8 cellular contexts compared by ENCODE assay signal in genomic region chr15:67065531-67066005, GRCh38. TPM values are rescaled to one million over a fixed set of nuclear protein-coding genes. Genes with fewer than 3 reads are reported as not detected.
A peak's percentile ranks its signal among the peaks of the same experiment; 100 is the strongest.
DNase-seq lines count a peak whose midpoint lies in the region; ATAC-seq and TF ChIP-seq lines count a peak whose summit lies in the region.

Gene SMAD3 (plus strand): TSS chr15:67065602. CDS start chr15:67066155, 553 bp downstream.

- no TSS peak for BruUV-seq in IMR-90 (replicated peaks; lab: Mats Ljungman, UMichigan)

- H2BK120ac ChIP-seq in IMR-90 (ENCODE audit: low read depth, low read length): peak within 1 kb of the TSS; percentile 80

- H3K56ac ChIP-seq in IMR-90 (ENCODE audit: extremely low read depth, insufficient read depth, low read length): peak within 1 kb of the TSS; percentile 89

- H3K4ac ChIP-seq in IMR-90 (ENCODE audit: low read depth, low read length): peak within 1 kb of the TSS; percentile 89

- H3K27me3 ChIP-seq in IMR-90 (ENCODE audit: control insufficient read depth, insufficient read depth, low read length): no peaks in the 10 kb centered on the region
- H3K27me3 ChIP-seq in heart right ventricle: no peaks in the 10 kb centered on the region

- H3K36me3 ChIP-seq in IMR-90 (ENCODE audit: control insufficient read depth, insufficient read depth, low read length) (peaks cover 19% of the 10 kb centered on the region), heart right ventricle (peaks cover 0 to 2% (median 0%) of the 10 kb centered on the region in 9 donors)

- POLR2A ChIA-PET in IMR-90 (lab: Charles Lee; ENCODE audit: unreplicated experiment): interaction anchor here (0.7 to 1.4 kb wide), 5 partner anchors 16 to 59 kb away, joined by 3 to 6 read pairs (median 3); no protein-coding TSS in a partner anchor

- no peaks in the 10 kb centered on the region for H3K9me3 ChIP-seq in IMR-90 (ENCODE audit: control insufficient read depth, insufficient read depth, low read length)
- no peaks in the 10 kb centered on the region for H3K9me3 ChIP-seq in heart right ventricle

- in situ Hi-C loops in IMR-90 (cut with MboI; ENCODE audit: low sequenced_read_pairs): loop anchor here (5.0 to 10.0 kb wide), 2 partner anchors 113 to 369 kb away; no protein-coding TSS in a partner anchor

- H2BK20ac ChIP-seq in IMR-90 (ENCODE audit: low read depth, low read length): peak within 1 kb of the TSS; percentile 9; the same call in 1 of the 2 replicates

- peak within 1 kb of the TSS; percentile 94 for H3K9ac ChIP-seq in IMR-90 (ENCODE audit: low read depth, low read length)

- TF ChIP-seq POLR2A in IMR-90 (IDR thresholded peaks at IDR 0.05; ENCODE audit: low read depth, low read length): peak; percentile 97

- CTCF ChIA-PET in IMR-90 (lab: Yijun Ruan, JAX): interaction anchor here (1.1 kb wide), 1 partner anchor 118 kb away, joined by 4 read pairs; no protein-coding TSS in a partner anchor

- H2AFZ ChIP-seq in IMR-90 (replicated peaks; ENCODE audit: low read length, poor library complexity): peak within 1 kb of the TSS; percentile 90

- TF ChIP-seq RAD21 in IMR-90 (IDR thresholded peaks at IDR 0.05; ENCODE audit: low read length): peak; percentile 48

- H3K4me2 ChIP-seq in IMR-90 (ENCODE audit: low read depth, low read length): peak within 1 kb of the TSS; percentile 85

- peak within 1 kb of the TSS; percentile 62 to 88 for H4K8ac ChIP-seq in IMR-90 (ENCODE audit: low read depth in 2 of 2, low read length in 2 of 2)

- H3K4me1 ChIP-seq in IMR-90 (ENCODE audit: control insufficient read depth, insufficient read depth, low read length): peaks cover 12% of the 10 kb centered on the region
- peaks cover 2 to 50% (median 38%) of the 10 kb centered on the region in 9 donors for H3K4me1 ChIP-seq in heart right ventricle

- peak within 1 kb of the TSS; percentile 84 for H2BK5ac ChIP-seq in IMR-90 (ENCODE audit: low read depth, low read length, poor library complexity, severe bottlenecking)

- peak within 1 kb of the TSS; percentile 96 for H3K4me3 ChIP-seq in IMR-90 (ENCODE audit: insufficient read depth, low read depth, low read length)
- peak within 1 kb of the TSS; percentile 73 to 96 (median 82) for H3K4me3 ChIP-seq in heart right ventricle

- intact Hi-C loops in IMR-90 (cut with micrococcal nuclease) (loop anchor here (1.0 to 10.0 kb wide), 7 partner anchors 41 to 769 kb away; no protein-coding TSS in a partner anchor), heart right ventricle (cut with DNase I) (loop anchor here in 8 of 10 donors (2.0 to 10.0 kb wide), 12 partner anchors 37 to 189 kb away; partner anchors contain the start of genes AAGAB (in 5 of the 8) and IQCH (in 5 of the 8)), posterior vena cava (cut with DNase I) (loop anchor here (2.0 to 10.0 kb wide), 3 partner anchors 41 to 122 kb away; no protein-coding TSS in a partner anchor)

- peaks cover 0 to 19% of the 10 kb centered on the region in 2 experiments; a peak in 2 of 4 replicates for H3K79me1 ChIP-seq in IMR-90 (ENCODE audit: low read depth in 1 of 2, low read length in 2 of 2)

- H4K91ac ChIP-seq in IMR-90 (ENCODE audit: insufficient read depth, low read depth, low read length): peak within 1 kb of the TSS; percentile 79

- WGBS in IMR-90 (ENCODE audit: extremely low coverage in 2 of 2, insufficient read length in 1 of 2), 2 experiments: 1% methylated on average over 21 of the region's 63 CpGs; no CpG with 5 or more reads in 1 of the 2 experiments
- 0% methylated on average over 59 to 63 of the region's 63 CpGs for WGBS in heart right ventricle, 2 donors

- H3K27ac ChIP-seq in IMR-90 (ENCODE audit: insufficient read depth, low read length) (peak within 1 kb of the TSS; percentile 92), heart right ventricle (peak within 1 kb of the TSS; percentile 82 to 97 (median 93))

- DNase-seq in COLO668 (lab: John Stamatoyannopoulos, UW; ENCODE audit: unreplicated experiment) (peak; percentile 90), IMR-90 (peak; percentile 95), T-helper 1 cell (peak; percentile 60 to 86 (median 70)), amniotic stem cell (lab: John Stamatoyannopoulos, UW) (peak; percentile 87), heart right ventricle (peak; percentile 91 to 92), posterior vena cava (ENCODE audit: low spot score) (peak; percentile 97), ureter (ENCODE audit: low spot score) (peak; percentile 93)

- peaks cover 8% of the 10 kb centered on the region for H3K9me1 ChIP-seq in IMR-90 (ENCODE audit: insufficient read depth, low read length)

- H3K23ac ChIP-seq in IMR-90 (ENCODE audit: low read depth, low read length): peak within 1 kb of the TSS; percentile 94

- no peak within 1 kb of the TSS; the same call in 2 of the 3 replicates for H2BK15ac ChIP-seq in IMR-90 (ENCODE audit: low read depth, low read length)

- H3K14ac ChIP-seq in IMR-90 (replicated peaks; ENCODE audit: low read depth, low read length): peak within 1 kb of the TSS; percentile 96

- H2AK9ac ChIP-seq in IMR-90 (replicated peaks; ENCODE audit: low read depth, low read length, poor library complexity): peak within 1 kb of the TSS; percentile 94

- ATAC-seq in GM19468 (IDR thresholded peaks at IDR 0.05; ENCODE audit: extremely low read depth, unreplicated experiment) (peak; percentile 67), IMR-90 (ENCODE audit: low read depth) (peak; percentile 86), heart right ventricle (peak; percentile 86 to 92 (median 90))

- H3K18ac ChIP-seq in IMR-90 (ENCODE audit: low read depth, low read length): peak within 1 kb of the TSS; percentile 89

- dilution Hi-C loops in IMR-90 (cut with HindIII; ENCODE audit: low sequenced_read_pairs, unreplicated experiment): no loop called here

- TF ChIP-seq CTCF in IMR-90 (conservative IDR thresholded peaks at IDR 0.05; ENCODE audit: low read depth, low read length) (peak; percentile 3; the same call in 1 of the 2 replicates), heart right ventricle (IDR thresholded peaks at IDR 0.05) (peak in 1 of 9 donors; percentile 19)

- peak within 1 kb of the TSS; percentile 67 for H2AK5ac ChIP-seq in IMR-90 (ENCODE audit: low read depth, low read length)

- H4K5ac ChIP-seq in IMR-90 (ENCODE audit: low read depth, low read length): peak within 1 kb of the TSS; percentile 50

- peaks cover 45% of the 10 kb centered on the region for H4K20me1 ChIP-seq in IMR-90 (ENCODE audit: insufficient read depth, low read length)

TF ChIP-seq in IMR-90, 13 proteins besides CTCF, POLR2A, EP300 and RAD21:
- peak; percentile 32; the same call in 1 of the 2 replicates for TF ChIP-seq SMC3 (IDR thresholded peaks at IDR 0.05; ENCODE audit: low read depth, low read length)
- TF ChIP-seq MAFK (IDR thresholded peaks at IDR 0.05; ENCODE audit: low read depth, low read length): no peak
- peak; percentile 65; the same call in 1 of the 2 replicates for TF ChIP-seq CHD1 (IDR thresholded peaks at IDR 0.05; ENCODE audit: low read depth, low read length)
- TF ChIP-seq USF2 (IDR thresholded peaks at IDR 0.05; ENCODE audit: low read depth, low read length): no peak
- TF ChIP-seq ELK1 (IDR thresholded peaks at IDR 0.05; ENCODE audit: borderline replicate concordance, low read depth, low read length): no peak
- peak; percentile 11 for TF ChIP-seq RCOR1 (IDR thresholded peaks at IDR 0.05; ENCODE audit: insufficient replicate concordance, low read length)
- peak; percentile 70 for TF ChIP-seq BHLHE40 (IDR thresholded peaks at IDR 0.05; ENCODE audit: low read depth, low read length)
- TF ChIP-seq MAZ (IDR thresholded peaks at IDR 0.05; ENCODE audit: borderline replicate concordance, low read depth, low read length): peak; percentile 89
- TF ChIP-seq CEBPB (IDR thresholded peaks at IDR 0.05; ENCODE audit: low read depth, low read length): no peak
- peak; percentile 84 for TF ChIP-seq MXI1 (IDR thresholded peaks at IDR 0.05; ENCODE audit: borderline replicate concordance, low read depth, low read length)
- no peak for TF ChIP-seq NFE2L2 (IDR thresholded peaks at IDR 0.05; ENCODE audit: low read depth, low read length)
- no peak for TF ChIP-seq FOS (IDR thresholded peaks at IDR 0.05; ENCODE audit: low read depth, low read length)

RNA-seq across cellular contexts. Expression of gene SMAD3, which starts in this region (rescaled TPM):
- total RNA-seq in IMR-90 (2012; rRNA removed) (71.0 and 71.1 TPM in 2 replicates), heart right ventricle (10 to 100 TPM; 11.3 to 44.8 (median 15.7) TPM), posterior vena cava (10 to 100 TPM; 56.3 to 62.7 TPM), ureter (124 TPM)
- polyA plus RNA-seq in IMR-90 (2012; rRNA removed) (177 and 194 TPM in 2 replicates), heart right ventricle (1 to 10 TPM; 6.2 to 7.8 TPM)
- 153 and 181 TPM in 2 replicates for polyA plus RNA-seq in IMR-90 (2012; cell fraction: cytosol; rRNA removed)
- 378 and 409 TPM in 2 replicates for polyA plus RNA-seq in IMR-90 (2012; cell fraction: nucleus; rRNA removed; ENCODE audit: low replicate concordance)

Comparison
In these comparisons a context has a peak if more than half of its experiments do, and no peak if none do; other contexts are left out.
1. Peak in every context shown above with its lines: DNase-seq, ATAC-seq, H3K4me3 ChIP-seq and H3K27ac ChIP-seq.
2. RNA of gene SMAD3 (polyA plus RNA-seq): 153 to 409 TPM in IMR-90; 6.2 to 7.8 TPM in heart right ventricle; every median in the first group is over 10 times any median in the second.